37 cellular contexts compared by ENCODE assay signal in the genomic region with DNA sequence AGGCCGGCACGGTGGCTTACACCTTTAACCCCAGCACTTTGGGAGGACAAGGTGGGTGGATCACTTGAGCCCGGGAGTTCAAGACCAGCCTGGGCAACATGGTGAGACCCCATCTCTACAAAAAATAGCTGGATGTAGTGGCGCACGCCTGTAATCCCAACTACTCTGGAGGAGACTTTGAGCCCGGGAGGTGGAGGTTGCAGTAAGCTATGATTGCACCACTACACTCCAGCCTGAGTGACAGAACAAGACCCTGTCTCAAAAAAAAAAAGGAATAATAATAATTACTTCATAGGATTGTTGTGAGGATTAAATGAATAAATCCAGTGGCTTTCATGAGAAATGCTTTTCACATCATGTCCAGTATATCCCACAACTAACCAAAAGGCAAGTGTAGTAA. TPM values are rescaled to one million over a fixed set of nuclear protein-coding genes. Genes with fewer than 3 reads are reported as not detected.
"Had no signal": no experiment of that assay in that cellular context is flagged by ENCODE, and none has a peak within 500 bp of the region (broad histone marks: within the 10 kb centered on the region; RNA-seq: fewer than 3 reads in every experiment).

No MANE protein-coding gene starts in this region.

- H3K27ac ChIP-seq: adrenal gland, brain microvascular endothelial cell, breast epithelium had no signal

- H3K4me1 ChIP-seq: adrenal gland, breast epithelium had no signal

- H3K36me3 Mint-ChIP-seq: activated CD4-positive, alpha-beta memory T cell treated with anti-CD3 and anti-CD28 coated beads for 36 hours; activated naive CD4-positive, alpha-beta T cell treated with anti-CD3 and anti-CD28 coated beads, Interleukin-2, amount 50 U/mL, for 72 hours; activated naive CD8-positive, alpha-beta T cell treated with anti-CD3 and anti-CD28 coated beads for 36 hours had no signal

- H3K9me3 ChIP-seq: adrenal gland, body of pancreas, breast epithelium had no signal

- H3K9me3 Mint-ChIP-seq: activated B cell treated with CpG ODN at 0.5 μM for 24 hours; activated CD4-positive, alpha-beta memory T cell treated with anti-CD3 and anti-CD28 coated beads for 36 hours; activated CD8-positive, alpha-beta T cell treated with anti-CD3 and anti-CD28 coated beads for 36 hours; activated naive CD4-positive, alpha-beta T cell treated with anti-CD3 and anti-CD28 coated beads, Interleukin-2, amount 50 U/mL, for 72 hours; activated naive CD8-positive, alpha-beta T cell treated with anti-CD3 and anti-CD28 coated beads for 36 hours; activated T-cell treated with anti-CD3 and anti-CD28 coated beads, Interleukin-2, amount 50 U/mL, for 4 hours; activated T-helper 17 cell treated with anti-CD3 and anti-CD28 coated beads, Interleukin-2, amount 50 U/mL, for 72 hours had no signal

- H3K27me3 Mint-ChIP-seq: activated CD4-positive, alpha-beta T cell treated with anti-CD3 and anti-CD28 coated beads, Interleukin-2, amount 10 ng/mL, durations not matched to agents 24 days and 14 days had no signal

- H3K27ac Mint-ChIP-seq: activated B cell treated with CpG ODN at 0.5 μM for 24 hours; activated CD4-positive, alpha-beta memory T cell treated with anti-CD3 and anti-CD28 coated beads for 36 hours; activated CD4-positive, alpha-beta T cell treated with anti-CD3 and anti-CD28 coated beads, Interleukin-2, amount 10 ng/mL, durations not matched to agents 24 days and 14 days; activated CD8-positive, alpha-beta T cell treated with anti-CD3 and anti-CD28 coated beads for 36 hours; activated naive CD4-positive, alpha-beta T cell treated with anti-CD3 and anti-CD28 coated beads for 36 hours; activated naive CD4-positive, alpha-beta T cell treated with anti-CD3 and anti-CD28 coated beads, Interleukin-2, amount 50 U/mL, for 72 hours; activated naive CD8-positive, alpha-beta T cell treated with anti-CD3 and anti-CD28 coated beads for 36 hours; activated T-cell treated with anti-CD3 and anti-CD28 coated beads, Interleukin-2, amount 50 U/mL, for 72 hours; activated T-helper 1 cell treated with anti-CD3 and anti-CD28 coated beads, Interleukin-12 subunit alpha, Interleukin-12 subunit beta, Interleukin-2, Interleukin-4 antibody, amounts not matched to agents 30 ng/mL and 10 ng/mL and 1 ng/mL, durations not matched to agents 14 hours and 24 hours and 36 hours; activated T-helper 17 cell treated with anti-CD3 and anti-CD28 coated beads, Interleukin-2, amount 50 U/mL, for 72 hours; T-helper 1 cell treated with Interleukin-12 subunit alpha and Interleukin-12 subunit beta and Interleukin-4 antibody, amounts not matched to agents 30 μg/mL and 1 μg/mL, for 36 hours; T-helper 2 cell treated with Interferon-gamma antibody and Interleukin-4, amounts not matched to agents 5 μg/mL and 100 μg/mL, for 36 hours had no signal

- H3K36me3 ChIP-seq: adrenal gland, brain microvascular endothelial cell, breast epithelium had no signal

- H3K4me1 Mint-ChIP-seq: activated B cell treated with CpG ODN at 0.5 μM for 24 hours; activated CD4-positive, alpha-beta T cell treated with anti-CD3 and anti-CD28 coated beads, Interleukin-2, amount 10 ng/mL, durations not matched to agents 24 days and 14 days; activated naive CD8-positive, alpha-beta T cell treated with anti-CD3 and anti-CD28 coated beads for 36 hours; activated T-helper 17 cell treated with anti-CD3 and anti-CD28 coated beads, Interleukin-2, amount 50 U/mL, for 72 hours had no signal

- H3K27me3 ChIP-seq: adrenal gland, body of pancreas, brain microvascular endothelial cell, breast epithelium had no signal

- DNase-seq: activated B cell treated with CpG ODN at 0.5 μM for 24 hours; activated CD4-positive, alpha-beta memory T cell treated with anti-CD3 and anti-CD28 coated beads for 36 hours; activated CD4-positive, alpha-beta T cell treated with anti-CD3 and anti-CD28 coated beads for 4 hours; activated CD4-positive, alpha-beta T cell treated with anti-CD3 and anti-CD28 coated beads, Interleukin-2, amount 10 ng/mL, durations not matched to agents 24 days and 14 days; activated CD4-positive, alpha-beta T cell treated with anti-CD3 and anti-CD28 coated beads, Interleukin-2, amount 50 U/mL, for 1 hour; activated CD4-positive, alpha-beta T cell treated with anti-CD3 and anti-CD28 coated beads, Interleukin-2, amount 50 U/mL, for 4 hours; activated CD4-positive, CD25-positive, alpha-beta regulatory T cell treated with anti-CD3 and anti-CD28 coated beads, Interleukin-2, amount 50 U/mL, for 72 hours; activated CD8-positive, alpha-beta memory T cell treated with anti-CD3 and anti-CD28 coated beads, Interleukin-2, amount 50 U/mL, for 4 hours; activated CD8-positive, alpha-beta T cell treated with anti-CD3 and anti-CD28 coated beads for 36 hours; activated effector memory CD4-positive, alpha-beta T cell treated with anti-CD3 and anti-CD28 coated beads, Interleukin-2, amount 50 U/mL, for 16 hours; activated gamma-delta T cell treated with Interleukin-2 at 50 U/mL for 16 hours; activated naive CD4-positive, alpha-beta T cell; activated naive CD4-positive, alpha-beta T cell treated with anti-CD3 and anti-CD28 coated beads for 36 hours; activated naive CD4-positive, alpha-beta T cell treated with anti-CD3 and anti-CD28 coated beads, Interleukin-2, amount 50 U/mL, for 16 hours; activated naive CD8-positive, alpha-beta T cell treated with anti-CD3 and anti-CD28 coated beads for 36 hours; activated T-cell treated with anti-CD3 and anti-CD28 coated beads for 4 hours; activated T-cell treated with anti-CD3 and anti-CD28 coated beads, Interleukin-2, amount 50 U/mL, for 1 hour; activated T-cell treated with anti-CD3 and anti-CD28 coated beads, Interleukin-2, amount 50 U/mL, for 4 hours; activated T-cell treated with anti-CD3 and anti-CD28 coated beads, Interleukin-2, amount 50 U/mL, for 72 hours; adrenal gland; amniotic stem cell; aorta; body of pancreas; brain microvascular endothelial cell; central memory CD4-positive, alpha-beta T cell; T-helper 1 cell; T-helper 2 cell; T-helper 9 cell had no signal

- H3K4me3 Mint-ChIP-seq: activated B cell treated with CpG ODN at 0.5 μM for 24 hours; activated CD4-positive, alpha-beta memory T cell treated with anti-CD3 and anti-CD28 coated beads for 36 hours; activated CD4-positive, alpha-beta T cell treated with anti-CD3 and anti-CD28 coated beads, Interleukin-2, amount 10 ng/mL, durations not matched to agents 24 days and 14 days; activated CD8-positive, alpha-beta T cell treated with anti-CD3 and anti-CD28 coated beads for 36 hours; activated naive CD4-positive, alpha-beta T cell treated with anti-CD3 and anti-CD28 coated beads for 36 hours; activated naive CD8-positive, alpha-beta T cell treated with anti-CD3 and anti-CD28 coated beads for 36 hours; activated T-cell treated with anti-CD3 and anti-CD28 coated beads, Interleukin-2, amount 50 U/mL, for 4 hours; activated T-cell treated with anti-CD3 and anti-CD28 coated beads, Interleukin-2, amount 50 U/mL, for 72 hours; activated T-helper 1 cell treated with anti-CD3 and anti-CD28 coated beads, Interleukin-12 subunit alpha, Interleukin-12 subunit beta, Interleukin-2, Interleukin-4 antibody, amounts not matched to agents 30 ng/mL and 10 ng/mL and 1 ng/mL, durations not matched to agents 14 hours and 24 hours and 36 hours; activated T-helper 17 cell treated with anti-CD3 and anti-CD28 coated beads, Interleukin-2, amount 50 U/mL, for 72 hours; T-helper 1 cell treated with Interleukin-12 subunit alpha and Interleukin-12 subunit beta and Interleukin-4 antibody, amounts not matched to agents 30 μg/mL and 1 μg/mL, for 36 hours; T-helper 2 cell treated with Interferon-gamma antibody and Interleukin-4, amounts not matched to agents 5 μg/mL and 100 μg/mL, for 36 hours had no signal

- H3K4me3 ChIP-seq: adrenal gland, body of pancreas, breast epithelium had no signal

- ATAC-seq: activated CD8-positive, alpha-beta T cell treated with anti-CD3 and anti-CD28 coated beads for 36 hours; activated naive CD4-positive, alpha-beta T cell treated with anti-CD3 and anti-CD28 coated beads, Interleukin-2, amount 50 U/mL, for 72 hours; activated T-cell treated with anti-CD3 and anti-CD28 coated beads, Interleukin-2, amount 50 U/mL, for 4 hours; activated T-cell treated with anti-CD3 and anti-CD28 coated beads, Interleukin-2, amount 50 U/mL, for 72 hours; activated T-helper 17 cell treated with anti-CD3 and anti-CD28 coated beads, Interleukin-2, amount 50 U/mL, for 72 hours had no signal

RNA-seq across cellular contexts. Expression of gene IGSF23, which starts 8.0 kb away (rescaled TPM):
- total RNA-seq: activated B cell treated with CpG ODN at 0.5 μM for 24 hours; activated CD4-positive, alpha-beta memory T cell treated with anti-CD3 and anti-CD28 coated beads for 36 hours; activated CD4-positive, alpha-beta T cell treated with anti-CD3 and anti-CD28 coated beads, Interleukin-2, amount 10 ng/mL, durations not matched to agents 24 days and 14 days; activated CD8-positive, alpha-beta memory T cell treated with anti-CD3 and anti-CD28 coated beads for 36 hours; activated CD8-positive, alpha-beta T cell treated with anti-CD3 and anti-CD28 coated beads for 36 hours; activated naive CD4-positive, alpha-beta T cell treated with anti-CD3 and anti-CD28 coated beads for 36 hours; activated naive CD4-positive, alpha-beta T cell treated with anti-CD3 and anti-CD28 coated beads, Interleukin-2, amount 50 U/mL, for 72 hours; activated naive CD8-positive, alpha-beta T cell treated with anti-CD3 and anti-CD28 coated beads for 36 hours; activated T-cell treated with anti-CD3 and anti-CD28 coated beads, Interleukin-2, amount 50 U/mL, for 4 hours; activated T-cell treated with anti-CD3 and anti-CD28 coated beads, Interleukin-2, amount 50 U/mL, for 72 hours; activated T-helper 1 cell treated with anti-CD3 and anti-CD28 coated beads, Interleukin-12 subunit alpha, Interleukin-12 subunit beta, Interleukin-2, Interleukin-4 antibody, amounts not matched to agents 30 ng/mL and 10 ng/mL and 1 ng/mL, durations not matched to agents 14 hours and 24 hours and 36 hours; activated T-helper 17 cell treated with anti-CD3 and anti-CD28 coated beads, Interleukin-2, amount 50 U/mL, for 72 hours; adrenal gland; aorta; astrocyte; breast epithelium; cardiac septum had no signal
- polyA plus RNA-seq: adrenal gland had no signal

RNA-seq across cellular contexts. Expression of gene PVR, which starts 22.3 kb away (rescaled TPM):
- total RNA-seq: activated B cell treated with CpG ODN at 0.5 μM for 24 hours had no signal

RNA-seq across cellular contexts. Expression of gene CEACAM19, which starts 49.9 kb away (rescaled TPM):
- total RNA-seq: activated B cell treated with CpG ODN at 0.5 μM for 24 hours had no signal
